In genomic region chr14:73645248-73645610, GRCh38 we compare ENCODE assay signal across 8 cellular contexts. TPM values are rescaled to one million over a fixed set of nuclear protein-coding genes. Genes with fewer than 3 reads are reported as not detected.
DNase-seq lines count a peak whose midpoint lies in the region; ATAC-seq and TF ChIP-seq lines count a peak whose summit lies in the region.

No MANE protein-coding gene starts in this region.

- TF ChIP-seq POLR2A in heart left ventricle (IDR thresholded peaks at IDR 0.05), result no peak
- TF ChIP-seq POLR2A in vagina (IDR thresholded peaks at IDR 0.05), result no peak

- H3K4me1 Mint-ChIP-seq in memory B cell, result peaks cover 11% of the 10 kb centered on the region

- H3K4me1 ChIP-seq in heart left ventricle, result peaks cover 0 to 18% (median 14%) of the 10 kb centered on the region in 12 donors
- H3K4me1 ChIP-seq in ascending aorta, result peaks cover 0 to 6% of the 10 kb centered on the region in 2 donors
- peaks cover 20% of the 10 kb centered on the region for H3K4me1 ChIP-seq in vagina

- no peak for ATAC-seq in heart left ventricle
- no peak for ATAC-seq in memory B cell (ENCODE audit: low read depth)

- WGBS in heart left ventricle, 4 donors, result 6 to 9% (median 7%) methylated on average over 7 of the region's 7 CpGs

- H3K27ac ChIP-seq in heart left ventricle (peak overlapping the region in 11 of 12 donors; percentile 64 to 94 (median 89)), ascending aorta (peak overlapping the region; percentile 75 to 82), vagina (peak overlapping the region; percentile 80)

- H3K27me3 Mint-ChIP-seq in memory B cell, result no peaks in the 10 kb centered on the region

- no peaks in the 10 kb centered on the region for H3K9me3 ChIP-seq in heart left ventricle
- H3K9me3 ChIP-seq in ascending aorta, result no peaks in the 10 kb centered on the region
- H3K9me3 ChIP-seq in vagina, result no peaks in the 10 kb centered on the region

- H3K27me3 ChIP-seq in heart left ventricle, result no peaks in the 10 kb centered on the region
- no peaks in the 10 kb centered on the region for H3K27me3 ChIP-seq in ascending aorta
- H3K27me3 ChIP-seq in vagina, result no peaks in the 10 kb centered on the region

- H3K27ac Mint-ChIP-seq in memory B cell, result peak overlapping the region; percentile 95

- H3K9me3 Mint-ChIP-seq in memory B cell, result no peaks in the 10 kb centered on the region

- H3K36me3 ChIP-seq in heart left ventricle (no peaks in the 10 kb centered on the region), ascending aorta (no peaks in the 10 kb centered on the region), vagina (no peaks in the 10 kb centered on the region)

- no peaks in the 10 kb centered on the region for H3K36me3 Mint-ChIP-seq in memory B cell

- intact Hi-C loops in heart left ventricle (cut with DNase I) (loop anchor here in 2 of 10 donors (5.0 to 10.0 kb wide), 2 partner anchors 67 to 70 kb away; partner anchors contain the start of gene PNMA1 (in 2 of the 2)), cardiac septum (cut with DNase I) (loop anchor here (10.0 kb wide), 1 partner anchor 180 kb away; no protein-coding TSS in a partner anchor), ascending aorta (cut with DNase I) (loop anchor here (2.0 kb wide), 2 partner anchors 70 to 242 kb away; partner anchors contain the start of genes PNMA1 and ZNF410), vagina (cut with DNase I) (loop anchor here (10.0 kb wide), 1 partner anchor 70 kb away; the partner anchor contains the start of gene PNMA1)

- H3K4me3 ChIP-seq in heart left ventricle (peak overlapping the region; percentile 52 to 87 (median 78)), ascending aorta (peak overlapping the region; percentile 63 to 87), vagina (peak overlapping the region; percentile 76 to 86)

- TF ChIP-seq CTCF in heart left ventricle (IDR thresholded peaks at IDR 0.05), result no peak
- no peak for TF ChIP-seq CTCF in ascending aorta (IDR thresholded peaks at IDR 0.05)
- no peak for TF ChIP-seq CTCF in vagina (IDR thresholded peaks at IDR 0.05)

- H3K4me3 Mint-ChIP-seq in memory B cell, result peak overlapping the region; percentile 92

- DNase-seq in heart left ventricle (no peak), cardiac septum (ENCODE audit: low spot score) (no peak), ascending aorta (ENCODE audit: low spot score in 2 of 2) (no peak), memory B cell (ENCODE audit: low spot score in 2 of 2) (no peak), vagina (ENCODE audit: extremely low spot score in 2 of 2) (no peak), kidney tubule cell (ENCODE audit: low spot score) (no peak), iPS-NIHi11 (ENCODE audit: low spot score) (no peak), NCI-H2227 treated with DMSO at 0.1 percent for 48 hours (lab: John Stamatoyannopoulos, UW) (no peak)

RNA-seq across cellular contexts. Expression of gene DNAL1, which starts 0.4 kb away (rescaled TPM):
- total RNA-seq in heart left ventricle, result 10 to 100 TPM in 7 of 9 donors, 1 to 10 TPM in 2; 5.2 to 24.5 (median 13.3) TPM
- 10 to 100 TPM in 1 of 2 donors, 1 to 10 TPM in 1; 8.9 to 19.2 TPM for polyA plus RNA-seq in heart left ventricle
- 17.1 TPM for total RNA-seq in cardiac septum
- total RNA-seq in ascending aorta, result 1.5 TPM
- total RNA-seq in vagina, result 4.7 TPM

RNA-seq across cellular contexts. Expression of gene ACOT6, which starts 32.9 kb away (rescaled TPM):
- total RNA-seq in heart left ventricle (under 1 TPM in 1 of 9 donors, not detected in 8; 0.36 TPM), cardiac septum (not detected), ascending aorta (not detected), vagina (not detected)
- polyA plus RNA-seq in heart left ventricle, result not detected

RNA-seq across cellular contexts. Expression of gene ACOT4, which starts 53.6 kb away (rescaled TPM):
- total RNA-seq in heart left ventricle, result 1 to 10 TPM in 3 of 9 donors, under 1 TPM in 6; 0.35 to 2.4 (median 0.95) TPM
- polyA plus RNA-seq in heart left ventricle, result under 1 TPM; 0.27 to 0.62 TPM
- 0.73 TPM for total RNA-seq in cardiac septum
- 1.9 TPM for total RNA-seq in ascending aorta
- 0.49 TPM for total RNA-seq in vagina
